ENCODE assay signal across 15 cellular contexts in the genomic region with DNA sequence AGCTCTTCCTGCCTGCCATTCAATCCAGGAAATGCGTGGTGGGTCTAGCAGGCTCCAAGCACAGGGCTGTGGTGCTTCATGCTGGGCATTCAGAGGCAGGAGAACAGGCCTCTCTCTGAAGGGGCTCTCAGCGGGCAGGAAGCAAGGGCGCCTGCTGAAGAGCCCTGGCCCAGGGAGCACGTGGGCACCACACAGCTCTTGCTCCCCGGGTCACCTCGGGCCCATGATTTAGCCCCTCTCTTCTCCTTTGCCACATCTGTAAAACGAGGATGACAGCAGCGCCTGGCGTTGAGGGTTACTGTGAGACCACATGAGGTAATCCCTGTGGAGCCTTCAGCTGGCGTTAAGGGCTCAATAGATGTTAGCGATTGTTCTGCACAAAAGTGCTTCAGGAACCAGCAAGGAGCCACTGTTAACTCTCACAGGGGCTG. TPM values are rescaled to one million over a fixed set of nuclear protein-coding genes. Genes with fewer than 3 reads are reported as not detected.
DNase-seq lines count a peak whose midpoint lies in the region; ATAC-seq and TF ChIP-seq lines count a peak whose summit lies in the region.
"Had no signal": no experiment of that assay in that cellular context is flagged by ENCODE, and none has a peak within 500 bp of the region (broad histone marks: within the 10 kb centered on the region; RNA-seq: fewer than 3 reads in every experiment).

No MANE protein-coding gene starts in this region.

- no peak for TF ChIP-seq EP300 in neural cell (conservative IDR thresholded peaks at IDR 0.05; ENCODE audit: poor library complexity, severe bottlenecking)

- peak; percentile 60 for ATAC-seq in DND-41 (ENCODE audit: insufficient read depth, low read depth)
- ATAC-seq in HG02588 (IDR thresholded peaks at IDR 0.05; ENCODE audit: unreplicated experiment): no peak
- no peak for ATAC-seq in aorta (ENCODE audit: low FRiP score)

- no peaks in the 10 kb centered on the region for H3K27me3 Mint-ChIP-seq in activated CD4-positive, alpha-beta T cell treated with anti-CD3 and anti-CD28 coated beads, Interleukin-2, amount 10 ng/mL, durations not matched to agents 24 days and 14 days
- H3K27me3 Mint-ChIP-seq: activated CD4-positive, alpha-beta T cell treated with anti-CD3 and anti-CD28 coated beads, Interleukin-2, amount 10 ng/mL, durations not matched to agents 7 days and 5 days; dendritic cell treated with granulocyte-macrophage colony-stimulating factor and Interleukin-4, amounts not matched to agents 40 ng/mL and 50 ng/mL, for 4 days; IgD-negative memory B cell had no signal

- H3K4me3 ChIP-seq in DND-41 (ENCODE audit: low read depth in 1 of 2, low read length in 2 of 2) (no peak overlapping the region), SJCRH30 (peak overlapping the region; percentile 38), neural cell (ENCODE audit: low read length) (peak overlapping the region; percentile 23), aorta (ENCODE audit: low read length in 2 of 2) (no peak overlapping the region)
- H3K4me3 ChIP-seq: Peyer's patch, skin epidermis had no signal

- H4K20me1 ChIP-seq in DND-41 (ENCODE audit: insufficient read depth, low read length): no peaks in the 10 kb centered on the region
- no peaks in the 10 kb centered on the region for H4K20me1 ChIP-seq in neural cell (ENCODE audit: insufficient read depth)

- H3K36me3 Mint-ChIP-seq in activated CD4-positive, alpha-beta T cell treated with anti-CD3 and anti-CD28 coated beads, Interleukin-2, amount 10 ng/mL, durations not matched to agents 24 days and 14 days (ENCODE audit: low read depth): no peaks in the 10 kb centered on the region
- H3K36me3 Mint-ChIP-seq: IgD-negative memory B cell had no signal

- H3K27ac ChIP-seq in DND-41 (ENCODE audit: low read length) (no peak overlapping the region), SJCRH30 (peak overlapping the region; percentile 14; the same call in 1 of the 2 replicates), neural cell (ENCODE audit: low read length) (peak overlapping the region; percentile 66), aorta (ENCODE audit: low read depth in 1 of 2, low read length in 2 of 2) (no peak overlapping the region)
- H3K27ac ChIP-seq: skin epidermis had no signal

- no peak overlapping the region for H3K4me2 ChIP-seq in DND-41 (ENCODE audit: insufficient read depth, low read length)
- peak overlapping the region; percentile 35 for H3K4me2 ChIP-seq in neural cell (ENCODE audit: low read length)

- no peak overlapping the region for H3K27ac Mint-ChIP-seq in activated CD4-positive, alpha-beta T cell treated with anti-CD3 and anti-CD28 coated beads, Interleukin-2, amount 10 ng/mL, durations not matched to agents 24 days and 14 days
- H3K27ac Mint-ChIP-seq: dendritic cell treated with granulocyte-macrophage colony-stimulating factor and Interleukin-4, amounts not matched to agents 40 ng/mL and 50 ng/mL, for 4 days; IgD-negative memory B cell; T-helper 1 cell treated with Interleukin-12 subunit alpha and Interleukin-12 subunit beta and Interleukin-4 antibody, amounts not matched to agents 30 μg/mL and 1 μg/mL, for 36 hours had no signal

- no peaks in the 10 kb centered on the region for H3K9me2 ChIP-seq in neural cell (ENCODE audit: insufficient read depth, low read length)

- H3K27me3 ChIP-seq in DND-41 (ENCODE audit: insufficient read depth, low read length, poor library complexity) (no peaks in the 10 kb centered on the region), SJCRH30 (no peaks in the 10 kb centered on the region), neural cell (ENCODE audit: insufficient read depth, low read depth, low read length) (no peaks in the 10 kb centered on the region), aorta (ENCODE audit: control insufficient read depth in 1 of 2, insufficient read depth in 2 of 2, low read length in 1 of 2) (no peaks in the 10 kb centered on the region)
- H3K27me3 ChIP-seq: Peyer's patch had no signal

- TF ChIP-seq CTCF in DND-41 (IDR thresholded peaks at IDR 0.05; ENCODE audit: borderline replicate concordance, extremely low read depth, low read length, poor library complexity, severe bottlenecking): no peak
- no peak for TF ChIP-seq CTCF in neural cell (IDR thresholded peaks at IDR 0.05; ENCODE audit: poor library complexity, severe bottlenecking)

- H3K9me3 Mint-ChIP-seq in activated CD4-positive, alpha-beta T cell treated with anti-CD3 and anti-CD28 coated beads, Interleukin-2, amount 10 ng/mL, durations not matched to agents 24 days and 14 days: no peaks in the 10 kb centered on the region
- H3K9me3 Mint-ChIP-seq: activated CD4-positive, alpha-beta T cell treated with anti-CD3 and anti-CD28 coated beads, Interleukin-2, amount 10 ng/mL, durations not matched to agents 7 days and 5 days; dendritic cell treated with granulocyte-macrophage colony-stimulating factor and Interleukin-4, amounts not matched to agents 40 ng/mL and 50 ng/mL, for 4 days; IgD-negative memory B cell; T-helper 1 cell treated with Interleukin-12 subunit alpha and Interleukin-12 subunit beta and Interleukin-4 antibody, amounts not matched to agents 30 μg/mL and 1 μg/mL, for 36 hours had no signal

- H3K4me3 Mint-ChIP-seq in activated CD4-positive, alpha-beta T cell treated with anti-CD3 and anti-CD28 coated beads, Interleukin-2, amount 10 ng/mL, durations not matched to agents 24 days and 14 days: no peak overlapping the region
- H3K4me3 Mint-ChIP-seq: activated CD4-positive, alpha-beta T cell treated with anti-CD3 and anti-CD28 coated beads, Interleukin-2, amount 10 ng/mL, durations not matched to agents 7 days and 5 days; dendritic cell treated with granulocyte-macrophage colony-stimulating factor and Interleukin-4, amounts not matched to agents 40 ng/mL and 50 ng/mL, for 4 days; T-helper 1 cell treated with Interleukin-12 subunit alpha and Interleukin-12 subunit beta and Interleukin-4 antibody, amounts not matched to agents 30 μg/mL and 1 μg/mL, for 36 hours had no signal

- H3K36me3 ChIP-seq in DND-41 (ENCODE audit: insufficient read depth, low read length) (no peaks in the 10 kb centered on the region), SJCRH30 (no peaks in the 10 kb centered on the region), neural cell (ENCODE audit: insufficient read depth, low read length) (no peaks in the 10 kb centered on the region), aorta (ENCODE audit: control insufficient read depth in 1 of 2, insufficient read depth in 2 of 2, low read length in 1 of 2) (no peaks in the 10 kb centered on the region)
- H3K36me3 ChIP-seq: Peyer's patch had no signal

- no peaks in the 10 kb centered on the region for H3K4me1 ChIP-seq in DND-41 (ENCODE audit: insufficient read depth, low read length)
- 0 out of 2 replicates have a peak, but pooled peaks cover 3% of the 10 kb centered on the region for H3K4me1 ChIP-seq in SJCRH30
- no peaks in the 10 kb centered on the region for H3K4me1 ChIP-seq in aorta (ENCODE audit: control insufficient read depth in 1 of 2, insufficient read depth in 2 of 2, low read length in 2 of 2)
- H3K4me1 ChIP-seq: Caco-2 had no signal

- H3F3A ChIP-seq in neural cell (ENCODE audit: insufficient read depth, low read length, poor library complexity, severe bottlenecking): no peaks in the 10 kb centered on the region

- WGBS in aorta, 2 donors: 65 to 79% methylated on average over 11 of the region's 11 CpGs

- H3K4me1 Mint-ChIP-seq in activated CD4-positive, alpha-beta T cell treated with anti-CD3 and anti-CD28 coated beads, Interleukin-2, amount 10 ng/mL, durations not matched to agents 24 days and 14 days: peaks cover 10% of the 10 kb centered on the region

- H3K9ac ChIP-seq in DND-41 (ENCODE audit: low read depth, low read length) (no peak overlapping the region), neural cell (ENCODE audit: low read length) (peak overlapping the region; percentile 57)

- DNase-seq in DND-41: peak; percentile 9
- DNase-seq in NCI-H1417 (lab: John Stamatoyannopoulos, UW): peak; percentile 71 to 96 (median 88)
- DNase-seq in SJCRH30: peak; percentile 50 to 71
- no peak for DNase-seq in HuH-7 (ENCODE audit: low spot score)
- no peak for DNase-seq in activated CD4-positive, alpha-beta T cell treated with anti-CD3 and anti-CD28 coated beads, Interleukin-2, amount 10 ng/mL, durations not matched to agents 24 days and 14 days
- DNase-seq in aorta: no peak
- DNase-seq: activated CD4-positive, alpha-beta T cell treated with anti-CD3 and anti-CD28 coated beads, Interleukin-2, amount 10 ng/mL, durations not matched to agents 7 days and 5 days had no signal

- no peaks in the 10 kb centered on the region for H3K9me3 ChIP-seq in DND-41 (ENCODE audit: insufficient read depth, low read length, severe bottlenecking)
- no peaks in the 10 kb centered on the region for H3K9me3 ChIP-seq in SJCRH30 (replicated peaks)
- no peaks in the 10 kb centered on the region for H3K9me3 ChIP-seq in neural cell (ENCODE audit: low read length)
- H3K9me3 ChIP-seq in aorta (ENCODE audit: control insufficient read depth, low read length): no peaks in the 10 kb centered on the region
- H3K9me3 ChIP-seq: Caco-2, Peyer's patch had no signal

- intact Hi-C loops in activated CD4-positive, alpha-beta T cell treated with anti-CD3 and anti-CD28 coated beads, Interleukin-2, amount 10 ng/mL, durations not matched to agents 24 days and 14 days (cut with micrococcal nuclease): no loop called here
- intact Hi-C loops in aorta (cut with DNase I): no loop called here

- H3K79me2 ChIP-seq in DND-41 (ENCODE audit: insufficient read depth, low read length) (no peaks in the 10 kb centered on the region), neural cell (replicated peaks; ENCODE audit: insufficient read depth, low read length) (no peaks in the 10 kb centered on the region)

- TF ChIP-seq RAD21 in neural cell (conservative IDR thresholded peaks at IDR 0.05): no peak

- H2AFZ ChIP-seq in DND-41 (ENCODE audit: low read depth, low read length): peak overlapping the region; percentile 24
- peak overlapping the region; percentile 44 for H2AFZ ChIP-seq in neural cell (ENCODE audit: low read depth, low read length)

RNA-seq across cellular contexts. Expression of a gene that starts 37.6 kb away (rescaled TPM):
- 15.1 and 15.8 TPM in 2 replicates for total RNA-seq in SJCRH30 (2014; rRNA removed; shearing (Covaris generic))
- polyA plus RNA-seq in neural cell (12.0 and 15.1 TPM in 2 replicates), aorta (1 to 10 TPM; 2.3 to 3.1 TPM)
- 38.2 and 38.7 TPM in 2 replicates for polyA minus RNA-seq in neural cell
- 26.6 and 28.3 TPM in 2 replicates for total RNA-seq in activated CD4-positive, alpha-beta T cell treated with anti-CD3 and anti-CD28 coated beads, Interleukin-2, amount 10 ng/mL, durations not matched to agents 24 days and 14 days
- 10 to 100 TPM; 37.8 to 45.4 TPM for total RNA-seq in aorta

RNA-seq across cellular contexts. Expression of a gene that starts 53.8 kb away (rescaled TPM):
- 12.8 and 14.8 TPM in 2 replicates for total RNA-seq in SJCRH30 (2014; rRNA removed; shearing (Covaris generic))
- 20.4 and 20.8 TPM in 2 replicates for polyA plus RNA-seq in neural cell
- polyA minus RNA-seq in neural cell: 21.4 and 27.1 TPM in 2 replicates
- 17.9 and 19.2 TPM in 2 replicates for total RNA-seq in activated CD4-positive, alpha-beta T cell treated with anti-CD3 and anti-CD28 coated beads, Interleukin-2, amount 10 ng/mL, durations not matched to agents 24 days and 14 days
- 10 to 100 TPM in 1 of 2 donors, 1 to 10 TPM in 1; 7.4 to 12.6 TPM for total RNA-seq in aorta
- 1 to 10 TPM; 4.6 to 7.2 TPM for polyA plus RNA-seq in aorta

RNA-seq across cellular contexts. Expression of a gene that starts 53.9 kb away (rescaled TPM):
- 541 and 634 TPM in 2 replicates for total RNA-seq in SJCRH30 (2014; rRNA removed; shearing (Covaris generic))
- polyA plus RNA-seq in neural cell (592 and 697 TPM in 2 replicates), aorta (100 to 1,000 TPM; 238 to 453 TPM)
- 85.2 and 106 TPM in 2 replicates for polyA minus RNA-seq in neural cell
- total RNA-seq in activated CD4-positive, alpha-beta T cell treated with anti-CD3 and anti-CD28 coated beads, Interleukin-2, amount 10 ng/mL, durations not matched to agents 24 days and 14 days: 184 and 190 TPM in 2 replicates
- total RNA-seq in aorta: 10 to 100 TPM; 57.3 to 84.4 TPM

Comparison
In these comparisons a context has a peak if more than half of its experiments do, and no peak if none do; other contexts are left out.
1. DNase-seq: peak in DND-41 (single experiment), NCI-H1417 (3 of 3) and SJCRH30 (2 of 2); none in HuH-7 (single experiment), activated CD4-positive, alpha-beta T cell treated with anti-CD3 and anti-CD28 coated beads, Interleukin-2, amount 10 ng/mL, durations not matched to agents 24 days and 14 days (single experiment) and aorta (0 of 2).
2. H3K27ac ChIP-seq: peak in SJCRH30 (single experiment) and neural cell (single experiment); none in DND-41 (single experiment) and aorta (0 of 2).
3. H3K4me3 ChIP-seq: peak in SJCRH30 (single experiment) and neural cell (single experiment); none in DND-41 (0 of 2) and aorta (0 of 2).